In genomic region chr2:99490088-99491065, GRCh38 we compare ENCODE assay signal across 8 cellular contexts. TPM values are rescaled to one million over a fixed set of nuclear protein-coding genes. Genes with fewer than 3 reads are reported as not detected.
DNase-seq lines count a peak whose midpoint lies in the region; TF ChIP-seq lines count a peak whose summit lies in the region.

No MANE protein-coding gene starts in this region.

- no peaks in the 10 kb centered on the region for H3K36me3 Mint-ChIP-seq in nephron progenitor cell (ENCODE audit: low read depth)
- peaks cover 19% of the 10 kb centered on the region for H3K36me3 Mint-ChIP-seq in stimulated activated naive CD8-positive, alpha-beta T cell treated with anti-CD3 and anti-CD28 coated beads, Interleukin-15, Interleukin-2, amounts not matched to agents 100 ng/mL and 50 ng/mL, for 24 hours (ENCODE audit: low read depth)

- H3K36me3 ChIP-seq in ES-I3 (ENCODE audit: insufficient read depth, low read length): no peaks in the 10 kb centered on the region
- H3K36me3 ChIP-seq in HAP-1 (replicated peaks): no peaks in the 10 kb centered on the region

- TF ChIP-seq CTCF in fibroblast of villous mesenchyme (IDR thresholded peaks at IDR 0.05; ENCODE audit: insufficient read depth, low read depth, low read length) (peak; percentile 61), nephron progenitor cell (IDR thresholded peaks at IDR 0.05) (peak; percentile 60)

- peaks cover 12% of the 10 kb centered on the region for H3K27me3 Mint-ChIP-seq in nephron progenitor cell (ENCODE audit: low read depth, poor library complexity)
- no peaks in the 10 kb centered on the region for H3K27me3 Mint-ChIP-seq in stimulated activated naive CD8-positive, alpha-beta T cell treated with anti-CD3 and anti-CD28 coated beads, Interleukin-15, Interleukin-2, amounts not matched to agents 100 ng/mL and 50 ng/mL, for 24 hours

- H3K4me3 Mint-ChIP-seq in nephron progenitor cell: peak overlapping the region; percentile 88
- H3K4me3 Mint-ChIP-seq in stimulated activated naive CD8-positive, alpha-beta T cell treated with anti-CD3 and anti-CD28 coated beads, Interleukin-15, Interleukin-2, amounts not matched to agents 100 ng/mL and 50 ng/mL, for 24 hours: peak overlapping the region; percentile 87

- H3K9me3 ChIP-seq in ES-I3 (ENCODE audit: control insufficient read depth, insufficient read depth, low read length): no peaks in the 10 kb centered on the region
- H3K9me3 ChIP-seq in HAP-1: no peaks in the 10 kb centered on the region

- peaks cover 3% of the 10 kb centered on the region; the same call in 1 of the 2 replicates for H3K27me3 ChIP-seq in HAP-1 (ENCODE audit: low read depth)

- H3K4me1 Mint-ChIP-seq in nephron progenitor cell: peaks cover 44% of the 10 kb centered on the region
- peaks cover 56% of the 10 kb centered on the region for H3K4me1 Mint-ChIP-seq in stimulated activated naive CD8-positive, alpha-beta T cell treated with anti-CD3 and anti-CD28 coated beads, Interleukin-15, Interleukin-2, amounts not matched to agents 100 ng/mL and 50 ng/mL, for 24 hours (ENCODE audit: low read depth)

- H3K4me3 ChIP-seq in HAP-1 (peak overlapping the region; percentile 80), fibroblast of villous mesenchyme (ENCODE audit: low read depth, low read length) (peak overlapping the region; percentile 90)

- peak overlapping the region; percentile 60 for H3K9ac ChIP-seq in ES-I3 (ENCODE audit: low read depth, low read length)

- H3K9me3 Mint-ChIP-seq in nephron progenitor cell: no peaks in the 10 kb centered on the region
- H3K9me3 Mint-ChIP-seq in stimulated activated naive CD8-positive, alpha-beta T cell treated with anti-CD3 and anti-CD28 coated beads, Interleukin-15, Interleukin-2, amounts not matched to agents 100 ng/mL and 50 ng/mL, for 24 hours: no peaks in the 10 kb centered on the region

- DNase-seq in HAP-1 (ENCODE audit: low spot score in 2 of 2) (peak; percentile 90 to 96), M059J (ENCODE audit: low read depth) (peak; percentile 87), SHP77 (lab: John Stamatoyannopoulos, UW) (peak; percentile 81 to 91), activated gamma-delta T cell treated with Interleukin-2 at 50 U/mL for 16 hours (peak; percentile 93), fibroblast of villous mesenchyme (ENCODE audit: low read depth) (peak; percentile 94), nephron progenitor cell (peak; percentile 95)

- H3K4me1 ChIP-seq in ES-I3 (ENCODE audit: insufficient read depth, low read length) (peaks cover 7% of the 10 kb centered on the region), HAP-1 (peaks cover 11% of the 10 kb centered on the region)

- peak overlapping the region; percentile 71 for H3K27ac Mint-ChIP-seq in nephron progenitor cell
- peak overlapping the region; percentile 91 for H3K27ac Mint-ChIP-seq in stimulated activated naive CD8-positive, alpha-beta T cell treated with anti-CD3 and anti-CD28 coated beads, Interleukin-15, Interleukin-2, amounts not matched to agents 100 ng/mL and 50 ng/mL, for 24 hours

- in situ Hi-C loops in HAP-1 (cut with MboI; ENCODE audit: low sequenced_read_pairs): loop anchor here (25.0 kb wide), 1 partner anchor 303 kb away; the partner anchor contains the start of genes MITD1 and MRPL30

RNA-seq across cellular contexts. Expression of gene REV1, which starts 0.6 kb away (rescaled TPM):
- total RNA-seq in M059J (2014; rRNA removed; shearing (Covaris generic)): 11.8 and 13.6 TPM in 2 replicates
- 40.6 and 44.0 TPM in 2 replicates for total RNA-seq in fibroblast of villous mesenchyme

Comparison
In these comparisons a context has a peak if more than half of its experiments do, and no peak if none do; other contexts are left out.
1. Peak in every context shown above with its lines: DNase-seq and H3K4me3 ChIP-seq.